ENCODE assay signal across 21 cellular contexts in the genomic region with DNA sequence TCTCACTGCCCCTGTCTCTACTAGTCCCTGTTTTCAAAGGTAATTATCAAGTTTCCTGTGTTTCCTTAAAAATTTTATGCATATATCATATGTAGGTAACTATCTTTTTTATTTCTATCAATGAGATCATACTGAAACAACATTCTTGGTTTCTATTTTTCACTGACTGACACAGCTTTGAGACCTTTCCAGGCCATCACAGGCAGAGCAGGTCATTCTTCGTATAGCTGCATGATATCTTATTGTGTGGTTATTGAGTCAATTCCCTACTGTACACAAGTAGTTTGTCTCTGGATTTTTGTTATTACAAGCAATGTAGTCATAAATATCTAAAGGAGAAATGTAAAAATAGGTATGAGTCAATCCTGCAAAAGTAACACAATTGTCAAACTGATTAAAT.
A peak's percentile ranks its signal among the peaks of the same experiment; 100 is the strongest.
DNase-seq lines count a peak whose midpoint lies in the region; ATAC-seq, FAIRE-seq and TF ChIP-seq lines count a peak whose summit lies in the region.
"Had no signal": no experiment of that assay in that cellular context is flagged by ENCODE, and none has a peak within 500 bp of the region (broad histone marks: within the 10 kb centered on the region; RNA-seq: fewer than 3 reads in every experiment).

No MANE protein-coding gene starts in this region.

- H3K79me2 ChIP-seq in GM12878 (ENCODE audit: control insufficient read depth, insufficient read depth, low read length) (no peaks in the 10 kb centered on the region), keratinocyte (ENCODE audit: control insufficient read depth, insufficient read depth, low read length) (no peaks in the 10 kb centered on the region)

- no peaks in the 10 kb centered on the region for H3K27me3 ChIP-seq in GM12878 (replicated peaks in 1 of 2; ENCODE audit: control insufficient read depth in 2 of 2, insufficient read depth in 2 of 2, low read length in 1 of 2)
- H3K27me3 ChIP-seq in keratinocyte (ENCODE audit: control insufficient read depth, extremely low read depth, insufficient read depth, low read length), result no peaks in the 10 kb centered on the region
- H3K27me3 ChIP-seq: cardiac muscle cell, tibial nerve had no signal

- WGBS in GM12878 (ENCODE audit: insufficient coverage, insufficient replicate concordance, low lambda C conversion rate, missing lambda C conversion rate), result 0% methylated on average over 1 of the region's 1 CpG

- POLR2A ChIA-PET in GM12878 (lab: Charles Lee), result no interaction called here

- no peak for TF ChIP-seq EP300 in GM12878 (IDR thresholded peaks at IDR 0.05; ENCODE audit: borderline replicate concordance in 1 of 2, control insufficient read depth in 1 of 2, low read depth in 2 of 2, low read length in 2 of 2)

- dilution Hi-C loops in keratinocyte (cut with MboI; ENCODE audit: extremely low pct_ligation_motif_present, low sequenced_read_pairs), result no loop called here

- H3K27ac ChIP-seq in GM12878 (ENCODE audit: control insufficient read depth, insufficient read depth) (no peak overlapping the region), keratinocyte (ENCODE audit: control insufficient read depth, insufficient read depth, low read length) (peak overlapping the region; percentile 43)
- H3K27ac ChIP-seq: cardiac muscle cell, tibial nerve had no signal

- TF ChIP-seq RAD21 in GM12878 (IDR thresholded peaks at IDR 0.05; ENCODE audit: insufficient read depth, low read depth, low read length), result no peak

- H2AFZ ChIP-seq in GM12878 (ENCODE audit: control insufficient read depth, low read depth, low read length) (no peak overlapping the region), keratinocyte (ENCODE audit: control insufficient read depth, low read length) (peak overlapping the region; percentile 28)

- no peak for DNase-seq in GM18507 (ENCODE audit: extremely low spot score, insufficient read length, low read depth)
- no peak for DNase-seq in GM12878 (ENCODE audit: low read depth, low spot score)
- peak; percentile 19 for DNase-seq in keratinocyte (ENCODE audit: low read depth, low spot score)
- no peak for DNase-seq in epidermal melanocyte (ENCODE audit: insufficient read length, low spot score)
- no peak for DNase-seq in sciatic nerve (ENCODE audit: low spot score)
- DNase-seq in omental fat pad (ENCODE audit: low spot score), result no peak
- DNase-seq: activated CD4-positive, alpha-beta T cell treated with anti-CD3 and anti-CD28 coated beads for 1 hour; CD8-positive, alpha-beta T cell; KG1; left cardiac atrium; natural killer cell; NCI-H187; NCI-H226; NCI-H82; OCI-M1; SHP77; stimulated activated CD4-positive, alpha-beta T cell treated with anti-CD3 and anti-CD28 coated beads, Interleukin-2, amount 100 ng/mL, for 48 hours; SW 1271 had no signal

- RAD21 ChIA-PET in GM12878 (lab: Charles Lee; ENCODE audit: unreplicated experiment), result no interaction called here

- H3K9ac ChIP-seq in GM12878 (ENCODE audit: control insufficient read depth, insufficient read depth, low read length), result no peak overlapping the region
- no peak overlapping the region for H3K9ac ChIP-seq in keratinocyte (ENCODE audit: control insufficient read depth, extremely low read depth, insufficient read depth, low read length)

- in situ Hi-C loops in GM12878 (cut with MboI), result no loop called here

- ATAC-seq in HG03378 (IDR thresholded peaks at IDR 0.05; ENCODE audit: unreplicated experiment) (peak; percentile 66), GM12878 (peak; percentile 94), sciatic nerve (no peak), omental fat pad (ENCODE audit: low FRiP score) (no peak)
- ATAC-seq: CD8-positive, alpha-beta T cell; left cardiac atrium; natural killer cell had no signal

- H4K20me1 ChIP-seq in GM12878 (ENCODE audit: control insufficient read depth, insufficient read depth) (no peaks in the 10 kb centered on the region), keratinocyte (ENCODE audit: control insufficient read depth, extremely low read depth, insufficient read depth, low read length) (no peaks in the 10 kb centered on the region)

- FAIRE-seq in GM18507 (lab: Jason Lieb, UNC) (peak; percentile 47), GM12878 (lab: Jason Lieb, UNC) (peak; percentile 52), keratinocyte (lab: Jason Lieb, UNC) (no peak)

- H3K36me3 ChIP-seq in GM12878 (ENCODE audit: control insufficient read depth in 2 of 2, insufficient read depth in 2 of 2, low read length in 1 of 2) (no peaks in the 10 kb centered on the region), keratinocyte (ENCODE audit: control insufficient read depth in 2 of 2, extremely low read depth in 1 of 2, insufficient read depth in 2 of 2, low read length in 2 of 2) (no peaks in the 10 kb centered on the region)
- H3K36me3 ChIP-seq: cardiac muscle cell had no signal

- CTCF ChIA-PET in GM12878 (lab: Yijun Ruan, JAX), result no interaction called here

- SMC1A ChIA-PET in GM12878 (lab: Charles Lee; ENCODE audit: uncharacterized antibody, unreplicated experiment), result interaction anchor here (2.3 to 3.4 kb wide), 2 partner anchors 19 to 56 kb away, joined by 6 to 24 read pairs; no protein-coding TSS in a partner anchor

- H3K4me2 ChIP-seq in GM12878 (ENCODE audit: control insufficient read depth, insufficient read depth) (no peak overlapping the region), keratinocyte (ENCODE audit: control insufficient read depth, extremely low read depth, insufficient read depth, low read depth, low read length) (peak overlapping the region; percentile 26)

- H3K9me3 ChIP-seq in GM12878 (replicated peaks; ENCODE audit: control insufficient read depth, insufficient read depth, low read length) (no peaks in the 10 kb centered on the region), keratinocyte (ENCODE audit: control insufficient read depth, low read depth, low read length) (no peaks in the 10 kb centered on the region)
- H3K9me3 ChIP-seq: tibial nerve had no signal

- H3K4me1 ChIP-seq in GM12878 (ENCODE audit: control insufficient read depth, insufficient read depth, low read length) (no peaks in the 10 kb centered on the region), keratinocyte (ENCODE audit: control insufficient read depth, extremely low read depth, insufficient read depth, low read length) (peaks cover 28% of the 10 kb centered on the region)
- H3K4me1 ChIP-seq: tibial nerve had no signal

- BruUV-seq in GM12878 (replicated peaks; lab: Mats Ljungman, UMichigan), result no TSS peak

- TF ChIP-seq POLR2A in GM12878 (IDR thresholded peaks at IDR 0.05; ENCODE audit: low read depth, low read length), result no peak

- H3K4me3 ChIP-seq in GM12878, result no peak overlapping the region
- no peak overlapping the region for H3K4me3 ChIP-seq in keratinocyte (ENCODE audit: control insufficient read depth in 2 of 3, extremely low read depth in 1 of 3, insufficient read depth in 2 of 3, low read depth in 1 of 3, low read length in 3 of 3)
- H3K4me3 ChIP-seq: cardiac muscle cell, tibial nerve had no signal

- no peaks in the 10 kb centered on the region for H3K9me1 ChIP-seq in keratinocyte (ENCODE audit: control insufficient read depth, extremely low read depth, insufficient read depth, low read length)

- intact Hi-C loops in GM12878 (cut with micrococcal nuclease; ENCODE audit: unreplicated experiment), result no loop called here
- intact Hi-C loops in sciatic nerve (cut with DNase I), result no loop called here

- TF ChIP-seq CTCF in GM12878 (IDR thresholded peaks at IDR 0.05 in 2 of 3, conservative IDR thresholded peaks at IDR 0.05 in 1 of 3; ENCODE audit: control insufficient read depth in 2 of 3, extremely low read depth in 1 of 3, insufficient read depth in 1 of 3, low read depth in 3 of 3, low read length in 3 of 3) (no peak), keratinocyte (optimal IDR thresholded peaks at IDR 0.05 in 1 of 3, IDR thresholded peaks at IDR 0.05 in 1 of 3, conservative IDR thresholded peaks at IDR 0.05 in 1 of 3; ENCODE audit: extremely low read depth in 1 of 3, insufficient read depth in 2 of 3, low read length in 3 of 3) (no peak), omental fat pad (IDR thresholded peaks at IDR 0.05) (no peak)

TF ChIP-seq in GM12878, 131 proteins besides CTCF, POLR2A, EP300 and RAD21 (continues in another document):
- TF ChIP-seq DPF2 (IDR thresholded peaks at IDR 0.05) (no peak), RFX5 (IDR thresholded peaks at IDR 0.05; ENCODE audit: low read depth, low read length) (no peak), JUNB (IDR thresholded peaks at IDR 0.05) (peak; percentile 85), RB1 (IDR thresholded peaks at IDR 0.05; ENCODE audit: borderline replicate concordance) (no peak), SREBF2 (IDR thresholded peaks at IDR 0.05; ENCODE audit: low read length) (no peak), POU2F2 (IDR thresholded peaks at IDR 0.05; ENCODE audit: borderline replicate concordance, low read depth, low read length) (no peak), NFYA (IDR thresholded peaks at IDR 0.05; ENCODE audit: borderline replicate concordance, low read depth, low read length) (no peak)
- TF ChIP-seq, protein P1, sequence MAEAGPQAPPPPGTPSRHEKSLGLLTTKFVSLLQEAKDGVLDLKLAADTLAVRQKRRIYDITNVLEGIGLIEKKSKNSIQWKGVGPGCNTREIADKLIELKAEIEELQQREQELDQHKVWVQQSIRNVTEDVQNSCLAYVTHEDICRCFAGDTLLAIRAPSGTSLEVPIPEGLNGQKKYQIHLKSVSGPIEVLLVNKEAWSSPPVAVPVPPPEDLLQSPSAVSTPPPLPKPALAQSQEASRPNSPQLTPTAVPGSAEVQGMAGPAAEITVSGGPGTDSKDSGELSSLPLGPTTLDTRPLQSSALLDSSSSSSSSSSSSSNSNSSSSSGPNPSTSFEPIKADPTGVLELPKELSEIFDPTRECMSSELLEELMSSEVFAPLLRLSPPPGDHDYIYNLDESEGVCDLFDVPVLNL (IDR thresholded peaks at IDR 0.05; ENCODE audit: low read depth, low read length), result no peak
- TF ChIP-seq, protein P2, sequence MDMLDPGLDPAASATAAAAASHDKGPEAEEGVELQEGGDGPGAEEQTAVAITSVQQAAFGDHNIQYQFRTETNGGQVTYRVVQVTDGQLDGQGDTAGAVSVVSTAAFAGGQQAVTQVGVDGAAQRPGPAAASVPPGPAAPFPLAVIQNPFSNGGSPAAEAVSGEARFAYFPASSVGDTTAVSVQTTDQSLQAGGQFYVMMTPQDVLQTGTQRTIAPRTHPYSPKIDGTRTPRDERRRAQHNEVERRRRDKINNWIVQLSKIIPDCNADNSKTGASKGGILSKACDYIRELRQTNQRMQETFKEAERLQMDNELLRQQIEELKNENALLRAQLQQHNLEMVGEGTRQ (IDR thresholded peaks at IDR 0.05; ENCODE audit: borderline replicate concordance, low read depth, low read length), result no peak

Comparison
In these comparisons a context has a peak if more than half of its experiments do, and no peak if none do; other contexts are left out.
1. ATAC-seq: peak in HG03378 (single experiment) and GM12878 (single experiment); none in sciatic nerve (single experiment) and omental fat pad (single experiment).